In genomic region chr11:121494355-121495099, GRCh38 we compare ENCODE assay signal across 8 cellular contexts. TPM values are rescaled to one million over a fixed set of nuclear protein-coding genes. Genes with fewer than 3 reads are reported as not detected.
DNase-seq lines count a peak whose midpoint lies in the region; ATAC-seq lines count a peak whose summit lies in the region.

No MANE protein-coding gene starts in this region.

- ATAC-seq in HG03521 (IDR thresholded peaks at IDR 0.05; ENCODE audit: unreplicated experiment) (peak; percentile 39), HG03469 (IDR thresholded peaks at IDR 0.05; ENCODE audit: unreplicated experiment) (no peak)
- ATAC-seq in activated T-cell treated with anti-CD3 and anti-CD28 coated beads, Interleukin-2, amount 50 U/mL, for 4 hours: peak; percentile 53 to 69

- H3K4me1 Mint-ChIP-seq in activated T-cell treated with anti-CD3 and anti-CD28 coated beads, Interleukin-2, amount 50 U/mL, for 4 hours (ENCODE audit: low read depth): peaks cover 50% of the 10 kb centered on the region

- no peaks in the 10 kb centered on the region for H3K27me3 Mint-ChIP-seq in activated T-cell treated with anti-CD3 and anti-CD28 coated beads, Interleukin-2, amount 50 U/mL, for 4 hours (ENCODE audit: low read depth)

- H3K36me3 Mint-ChIP-seq in activated T-cell treated with anti-CD3 and anti-CD28 coated beads, Interleukin-2, amount 50 U/mL, for 4 hours (ENCODE audit: insufficient read depth): peaks cover 50% of the 10 kb centered on the region

- peak overlapping the region; percentile 19 for H3K4me3 Mint-ChIP-seq in activated T-cell treated with anti-CD3 and anti-CD28 coated beads, Interleukin-2, amount 50 U/mL, for 4 hours

- peak; percentile 78 for DNase-seq in activated effector memory CD4-positive, alpha-beta T cell treated with anti-CD3 and anti-CD28 coated beads, Interleukin-2, amount 50 U/mL, for 16 hours
- DNase-seq in activated effector memory CD4-positive, alpha-beta T cell treated with Interleukin-2 at 50 U/mL for 16 hours: no peak
- DNase-seq in activated T-cell treated with anti-CD3 and anti-CD28 coated beads, Interleukin-2, amount 50 U/mL, for 4 hours: peak; percentile 47
- peak in 2 of 3 experiments; percentile 33 to 39 for DNase-seq in stimulated activated CD4-positive, alpha-beta T cell treated with anti-CD3 and anti-CD28 coated beads, TNF-alpha, amount 100 ng/mL, for 4 hours (ENCODE audit: low read depth in 3 of 3)
- DNase-seq in DMS79 treated with DMSO at 0.1 percent for 48 hours (lab: John Stamatoyannopoulos, UW) (no peak), NCI-H1694 treated with DMSO at 0.1 percent for 48 hours (lab: John Stamatoyannopoulos, UW) (no peak)

- H3K9me3 Mint-ChIP-seq in activated T-cell treated with anti-CD3 and anti-CD28 coated beads, Interleukin-2, amount 50 U/mL, for 4 hours: no peaks in the 10 kb centered on the region

RNA-seq across cellular contexts. Expression of gene SORL1, which starts 42.4 kb away (rescaled TPM):
- 10 to 100 TPM; 21.3 to 25.6 (median 21.3) TPM for total RNA-seq in activated T-cell treated with anti-CD3 and anti-CD28 coated beads, Interleukin-2, amount 50 U/mL, for 4 hours

Comparison
In these comparisons a context has a peak if more than half of its experiments do, and no peak if none do; other contexts are left out.
1. DNase-seq: peak in activated effector memory CD4-positive, alpha-beta T cell treated with anti-CD3 and anti-CD28 coated beads, Interleukin-2, amount 50 U/mL, for 16 hours (single experiment), activated T-cell treated with anti-CD3 and anti-CD28 coated beads, Interleukin-2, amount 50 U/mL, for 4 hours (single experiment) and stimulated activated CD4-positive, alpha-beta T cell treated with anti-CD3 and anti-CD28 coated beads, TNF-alpha, amount 100 ng/mL, for 4 hours (2 of 3); none in activated effector memory CD4-positive, alpha-beta T cell treated with Interleukin-2 at 50 U/mL for 16 hours (single experiment), DMS79 treated with DMSO at 0.1 percent for 48 hours (single experiment) and NCI-H1694 treated with DMSO at 0.1 percent for 48 hours (single experiment).